Comparison of ENCODE assay signal across 9 cellular contexts in the genomic region with DNA sequence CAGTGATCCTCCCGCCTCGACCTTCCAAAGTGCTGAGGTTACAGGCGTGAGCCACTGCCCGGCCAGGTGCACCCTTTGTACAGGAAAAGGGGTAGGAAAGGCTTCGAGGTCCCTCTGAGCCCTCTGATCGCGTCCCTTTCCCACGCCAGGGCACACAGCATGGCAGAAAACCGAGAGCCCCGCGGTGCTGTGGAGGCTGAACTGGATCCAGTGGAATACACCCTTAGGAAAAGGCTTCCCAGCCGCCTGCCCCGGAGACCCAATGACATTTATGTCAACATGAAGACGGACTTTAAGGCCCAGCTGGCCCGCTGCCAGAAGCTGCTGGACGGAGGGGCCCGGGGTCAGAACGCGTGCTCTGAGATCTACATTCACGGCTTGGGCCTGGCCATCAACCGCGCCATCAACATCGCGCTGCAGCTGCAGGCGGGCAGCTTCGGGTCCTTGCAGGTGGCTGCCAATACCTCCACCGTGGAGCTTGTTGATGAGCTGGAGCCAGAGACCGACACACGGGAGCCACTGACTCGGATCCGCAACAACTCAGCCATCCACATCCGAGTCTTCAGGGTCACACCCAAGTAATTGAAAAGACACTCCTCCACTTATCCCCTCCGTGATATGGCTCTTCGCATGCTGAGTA. TPM values are rescaled to one million over a fixed set of nuclear protein-coding genes. Genes with fewer than 3 reads are reported as not detected.
DNase-seq lines count a peak whose midpoint lies in the region; ATAC-seq and TF ChIP-seq lines count a peak whose summit lies in the region.
"Had no signal": no experiment of that assay in that cellular context is flagged by ENCODE, and none has a peak within 500 bp of the region (broad histone marks: within the 10 kb centered on the region; RNA-seq: fewer than 3 reads in every experiment).

No MANE protein-coding gene starts in this region.

- H3K36me3 ChIP-seq in adrenal gland (replicated peaks in 1 of 2) = no peaks in the 10 kb centered on the region
- no peaks in the 10 kb centered on the region for H3K36me3 ChIP-seq in thymus (ENCODE audit: control insufficient read depth, insufficient read depth)

- intact Hi-C loops in adrenal gland (cut with DNase I) = loop anchor here in 1 of 2 donors (5.0 kb wide), 1 partner anchor 151 kb away; no protein-coding TSS in a partner anchor

- H3K36me3 Mint-ChIP-seq in T-helper 2 cell treated with Interferon-gamma antibody and Interleukin-4, amounts not matched to agents 5 μg/mL and 100 μg/mL, for 36 hours (ENCODE audit: low read depth) = peaks cover 15% of the 10 kb centered on the region

- H3K27ac ChIP-seq in adrenal gland (peak overlapping the region in 3 of 5 donors; percentile 73 to 93 (median 93)), thymus (ENCODE audit: low read depth) (peak overlapping the region; percentile 5)

- no peak for DNase-seq in T-helper 2 cell treated with Interferon-gamma antibody and Interleukin-4, amounts not matched to agents 5 μg/mL and 100 μg/mL, for 36 hours (ENCODE audit: low spot score)
- DNase-seq in T-helper 2 cell (no peak), adrenal gland (peak in 2 of 7 donors; percentile 53 to 64), left kidney (ENCODE audit: low read depth, low spot score) (peak; percentile 56), kidney glomerular epithelial cell (lab: John Stamatoyannopoulos, UW) (no peak), DMS79 (lab: John Stamatoyannopoulos, UW) (no peak)
- DNase-seq: GF-D8 had no signal

- 7 to 24% (median 19%) methylated on average over 3 to 34 of the region's 34 CpGs for WGBS in adrenal gland, 4 donors
- 65% methylated on average over 34 of the region's 34 CpGs for WGBS in thymus

- peaks cover 4% of the 10 kb centered on the region for H3K27me3 Mint-ChIP-seq in T-helper 2 cell treated with Interferon-gamma antibody and Interleukin-4, amounts not matched to agents 5 μg/mL and 100 μg/mL, for 36 hours (ENCODE audit: low read depth)

- H3K9me3 ChIP-seq in adrenal gland (replicated peaks in 1 of 3) (no peaks in the 10 kb centered on the region), thymus (ENCODE audit: control insufficient read depth) (no peaks in the 10 kb centered on the region)

- H3K27ac Mint-ChIP-seq in T-helper 2 cell treated with Interferon-gamma antibody and Interleukin-4, amounts not matched to agents 5 μg/mL and 100 μg/mL, for 36 hours = peak overlapping the region; percentile 98

- no peaks in the 10 kb centered on the region for H3K9me3 Mint-ChIP-seq in T-helper 2 cell treated with Interferon-gamma antibody and Interleukin-4, amounts not matched to agents 5 μg/mL and 100 μg/mL, for 36 hours

- TF ChIP-seq POLR2A in adrenal gland (IDR thresholded peaks at IDR 0.05) = no peak

- H3K4me3 Mint-ChIP-seq in T-helper 2 cell treated with Interferon-gamma antibody and Interleukin-4, amounts not matched to agents 5 μg/mL and 100 μg/mL, for 36 hours = peak overlapping the region; percentile 99

- no peak for ATAC-seq in HG03442 (IDR thresholded peaks at IDR 0.05; ENCODE audit: unreplicated experiment)

- no peaks in the 10 kb centered on the region for H3K27me3 ChIP-seq in adrenal gland
- no peaks in the 10 kb centered on the region for H3K27me3 ChIP-seq in thymus (ENCODE audit: control insufficient read depth, insufficient read depth)

- peaks cover 8% of the 10 kb centered on the region for H3K4me1 Mint-ChIP-seq in T-helper 2 cell treated with Interferon-gamma antibody and Interleukin-4, amounts not matched to agents 5 μg/mL and 100 μg/mL, for 36 hours (ENCODE audit: low read depth)

- H3K4me3 ChIP-seq in adrenal gland (peak overlapping the region in 3 of 4 donors; percentile 83 to 98 (median 85)), thymus (ENCODE audit: low read length) (peak overlapping the region; percentile 84)

- H3K4me1 ChIP-seq in adrenal gland (replicated peaks in 1 of 2) (peaks cover 15 to 16% of the 10 kb centered on the region in 2 donors), thymus (ENCODE audit: control insufficient read depth, insufficient read depth, low read length) (peaks cover 10% of the 10 kb centered on the region)

- no peak for TF ChIP-seq CTCF in adrenal gland (IDR thresholded peaks at IDR 0.05)

RNA-seq across cellular contexts. Expression of a gene that starts 0.9 kb away (rescaled TPM):
- total RNA-seq in adrenal gland = 10 to 100 TPM in 7 of 8 donors, 1 to 10 TPM in 1; 8.7 to 60.9 (median 34.2) TPM
- polyA plus RNA-seq in adrenal gland = 10 to 100 TPM; 24.8 to 48.5 (median 27.1) TPM
- 31.2 TPM for polyA plus RNA-seq in thymus

RNA-seq across cellular contexts. Expression of a gene that starts 12.7 kb away (rescaled TPM):
- 10 to 100 TPM; 19.1 to 62.2 (median 25.9) TPM for total RNA-seq in adrenal gland
- polyA plus RNA-seq in adrenal gland (100 to 1,000 TPM in 1 of 3 donors, 10 to 100 TPM in 1, 1 to 10 TPM in 1; 5.4 to 167 (median 49.8) TPM), thymus (60.1 TPM)

RNA-seq across cellular contexts. Expression of a gene that starts 13.5 kb away (rescaled TPM):
- total RNA-seq in adrenal gland = not detected
- polyA plus RNA-seq in adrenal gland (under 1 TPM in 1 of 3 donors, not detected in 2; 0.10 TPM), thymus (1.0 TPM)

RNA-seq across cellular contexts. Expression of a gene that starts 26.6 kb away (rescaled TPM):
- not detected for total RNA-seq in adrenal gland
- not detected for polyA plus RNA-seq in adrenal gland
- 0.02 TPM for polyA plus RNA-seq in thymus

RNA-seq across cellular contexts. Expression of a gene that starts 33.3 kb away (rescaled TPM):
- 100 to 1,000 TPM; 152 to 365 (median 297) TPM for total RNA-seq in adrenal gland
- polyA plus RNA-seq in adrenal gland (100 to 1,000 TPM; 105 to 139 (median 105) TPM), thymus (130 TPM)
